In the genomic region with DNA sequence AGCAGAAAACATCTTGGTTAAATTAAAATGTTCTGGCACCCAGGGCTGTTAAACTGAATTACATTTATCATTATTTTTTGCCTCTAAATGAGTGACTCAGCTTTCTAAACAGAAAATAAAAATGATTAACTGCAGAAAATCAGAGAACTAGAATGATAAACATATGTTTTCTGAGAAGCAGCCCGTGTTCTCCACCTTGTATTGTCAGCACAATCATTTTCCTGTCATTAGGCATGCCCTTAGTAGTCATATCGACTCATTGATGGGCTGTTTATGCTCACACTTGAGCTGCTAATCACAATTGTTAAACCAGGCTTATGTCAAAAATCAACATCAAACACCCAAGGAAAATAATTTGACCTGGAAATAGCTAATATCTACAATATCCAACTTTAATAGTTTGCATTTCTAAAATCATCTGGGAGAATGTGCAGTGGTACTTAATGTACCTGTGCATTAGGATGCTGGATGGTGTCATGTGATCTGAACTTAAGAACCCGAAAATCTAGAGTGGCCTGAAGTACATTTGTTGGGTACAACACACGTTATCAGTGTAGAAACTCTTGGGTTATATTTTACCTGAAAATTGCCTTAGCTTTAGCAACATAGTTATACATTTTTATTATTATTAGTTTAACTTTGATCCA, we compare ENCODE assay signal across 8 cellular contexts. TPM values are rescaled to one million over a fixed set of nuclear protein-coding genes. Genes with fewer than 3 reads are reported as not detected.
DNase-seq lines count a peak whose midpoint lies in the region; ATAC-seq and TF ChIP-seq lines count a peak whose summit lies in the region.

No MANE protein-coding gene starts in this region.

- TF ChIP-seq CTCF in BJ (IDR thresholded peaks at IDR 0.05; ENCODE audit: insufficient read depth, low read depth, low read length) (no peak), endothelial cell (IDR thresholded peaks at IDR 0.05; ENCODE audit: unreplicated experiment) (no peak)

- H3K9me3 ChIP-seq in mucosa of rectum (ENCODE audit: control insufficient read depth in 2 of 2, low read length in 2 of 2): no peaks in the 10 kb centered on the region

- H3K4me1 Mint-ChIP-seq in activated CD4-positive, alpha-beta memory T cell treated with anti-CD3 and anti-CD28 coated beads for 36 hours (ENCODE audit: low read depth): peaks cover 46% of the 10 kb centered on the region
- H3K4me1 Mint-ChIP-seq in endothelial cell (ENCODE audit: unreplicated experiment): peaks cover 10% of the 10 kb centered on the region

- H3K27me3 ChIP-seq in BJ (ENCODE audit: control insufficient read depth, insufficient read depth, low read length) (no peaks in the 10 kb centered on the region), mucosa of rectum (ENCODE audit: control insufficient read depth in 2 of 2, insufficient read depth in 2 of 2, low read length in 2 of 2) (no peaks in the 10 kb centered on the region)

- no peaks in the 10 kb centered on the region for H3K27me3 Mint-ChIP-seq in activated CD4-positive, alpha-beta memory T cell treated with anti-CD3 and anti-CD28 coated beads for 36 hours
- H3K27me3 Mint-ChIP-seq in endothelial cell (ENCODE audit: unreplicated experiment): peaks cover 2% of the 10 kb centered on the region

- H3K36me3 Mint-ChIP-seq in activated CD4-positive, alpha-beta memory T cell treated with anti-CD3 and anti-CD28 coated beads for 36 hours: peaks cover 13% of the 10 kb centered on the region
- H3K36me3 Mint-ChIP-seq in endothelial cell (ENCODE audit: low read depth, unreplicated experiment): peaks cover 3% of the 10 kb centered on the region

- H3K27ac Mint-ChIP-seq in activated CD4-positive, alpha-beta memory T cell treated with anti-CD3 and anti-CD28 coated beads for 36 hours: peak overlapping the region; percentile 93
- no peak overlapping the region for H3K27ac Mint-ChIP-seq in endothelial cell (ENCODE audit: unreplicated experiment)

- DNase-seq in BJ (ENCODE audit: low read depth): no peak
- no peak for DNase-seq in activated CD4-positive, alpha-beta memory T cell treated with anti-CD3 and anti-CD28 coated beads for 36 hours
- no peak for DNase-seq in AG20443 (ENCODE audit: low spot score)
- DNase-seq in endothelial cell (ENCODE audit: low spot score): no peak
- no peak for DNase-seq in HCEC 1CT
- no peak for DNase-seq in NAMALWA (ENCODE audit: low spot score)

- H3K27ac ChIP-seq in mucosa of rectum (ENCODE audit: low read depth in 2 of 2, low read length in 2 of 2): peak overlapping the region in 1 of 2 donors; percentile 86

- H3K9me3 Mint-ChIP-seq in activated CD4-positive, alpha-beta memory T cell treated with anti-CD3 and anti-CD28 coated beads for 36 hours: no peaks in the 10 kb centered on the region
- H3K9me3 Mint-ChIP-seq in endothelial cell (ENCODE audit: unreplicated experiment): no peaks in the 10 kb centered on the region

- H3K36me3 ChIP-seq in BJ (ENCODE audit: control insufficient read depth, insufficient read depth, low read length) (no peaks in the 10 kb centered on the region), mucosa of rectum (ENCODE audit: control insufficient read depth in 2 of 2, insufficient read depth in 2 of 2, low read length in 2 of 2) (no peaks in the 10 kb centered on the region)

- intact Hi-C loops in activated CD4-positive, alpha-beta memory T cell treated with anti-CD3 and anti-CD28 coated beads for 36 hours (cut with micrococcal nuclease): loop anchor here (10.0 kb wide), 1 partner anchor 839 kb away; no protein-coding TSS in a partner anchor

- H3K4me3 ChIP-seq in BJ (ENCODE audit: low read depth, low read length) (peak overlapping the region; percentile 85), mucosa of rectum (ENCODE audit: low read length in 2 of 2) (peak overlapping the region; percentile 67 to 87)

- peaks cover 5 to 13% of the 10 kb centered on the region in 2 donors for H3K4me1 ChIP-seq in mucosa of rectum (ENCODE audit: control insufficient read depth in 2 of 2, insufficient read depth in 2 of 2, low read length in 2 of 2)

- POLR2A ChIA-PET in BJ (lab: Charles Lee): no interaction called here
- POLR2A ChIA-PET in activated CD4-positive, alpha-beta memory T cell treated with anti-CD3 and anti-CD28 coated beads for 36 hours (lab: Charles Lee): interaction anchor here (0.9 to 5.1 kb wide), 7 partner anchors 8 to 126 kb away, joined by 3 to 26 read pairs (median 6); no protein-coding TSS in a partner anchor

- no peak overlapping the region for H3K9ac ChIP-seq in mucosa of rectum (ENCODE audit: low read depth in 1 of 2, low read length in 2 of 2)

- peak; percentile 22 for ATAC-seq in GM21390 (IDR thresholded peaks at IDR 0.05; ENCODE audit: unreplicated experiment)

- H3K4me3 Mint-ChIP-seq in activated CD4-positive, alpha-beta memory T cell treated with anti-CD3 and anti-CD28 coated beads for 36 hours: peak overlapping the region; percentile 87
- H3K4me3 Mint-ChIP-seq in endothelial cell (ENCODE audit: unreplicated experiment): no peak overlapping the region

- CTCF ChIA-PET in BJ (lab: Yijun Ruan, JAX): interaction anchor here (0.6 to 1.1 kb wide), 3 partner anchors 42 to 756 kb away, joined by 3 read pairs; no protein-coding TSS in a partner anchor
- CTCF ChIA-PET in activated CD4-positive, alpha-beta memory T cell treated with anti-CD3 and anti-CD28 coated beads for 36 hours (lab: Charles Lee): interaction anchor here (1.0 to 3.6 kb wide), 9 partner anchors 8 to 84 kb away, joined by 3 to 21 read pairs (median 5); no protein-coding TSS in a partner anchor

RNA-seq across cellular contexts. Expression of gene MDFIC, which starts 2.3 kb away (rescaled TPM):
- 30.5 and 49.5 TPM in 2 replicates for polyA plus RNA-seq in BJ (2011; rRNA removed)
- 36.8 and 41.3 TPM in 2 replicates for polyA minus RNA-seq in BJ (2011; rRNA and poly(A)+ RNA removed)
- total RNA-seq in activated CD4-positive, alpha-beta memory T cell treated with anti-CD3 and anti-CD28 coated beads for 36 hours: 10 to 100 TPM; 78.0 to 82.3 TPM
- 22.3 TPM for total RNA-seq in endothelial cell (ENCODE audit: unreplicated experiment)
